Comparison of ENCODE assay signal across 8 cellular contexts in the genomic region with DNA sequence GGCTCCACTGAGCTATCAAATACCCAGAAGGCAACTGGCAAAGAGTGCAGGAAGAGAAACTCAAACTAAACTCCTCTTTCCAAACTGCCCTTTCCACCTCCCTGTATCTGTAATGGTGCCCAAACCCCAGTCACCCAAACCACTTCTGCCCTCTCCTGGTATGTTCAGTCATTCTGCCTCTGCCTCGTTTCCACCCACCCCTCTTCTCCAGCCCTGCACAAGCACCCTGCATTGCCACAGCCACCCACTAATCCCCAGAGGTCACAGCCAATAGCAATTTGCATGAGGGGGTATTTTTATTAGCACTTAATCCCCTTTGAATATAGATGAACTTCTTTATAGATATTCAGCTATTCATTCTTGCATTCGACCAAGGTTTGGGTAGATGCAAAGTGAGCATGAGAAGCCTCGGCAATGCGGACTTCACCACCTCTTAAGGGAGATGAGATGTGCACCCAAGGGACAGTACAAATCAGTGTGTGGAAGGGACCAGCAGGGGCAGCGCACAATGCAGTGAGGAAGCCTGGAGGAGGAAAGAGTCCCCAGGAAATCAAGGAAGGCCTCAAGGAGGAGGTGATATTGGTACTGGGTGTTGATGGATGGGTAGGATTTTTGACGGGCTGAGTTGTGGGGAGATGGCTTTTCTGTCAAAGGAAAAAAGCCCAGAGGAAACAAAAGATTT. TPM values are rescaled to one million over a fixed set of nuclear protein-coding genes. Genes with fewer than 3 reads are reported as not detected.
DNase-seq lines count a peak whose midpoint lies in the region; ATAC-seq and TF ChIP-seq lines count a peak whose summit lies in the region.

No MANE protein-coding gene starts in this region.

- no peak overlapping the region for H3K4me3 Mint-ChIP-seq in activated CD4-positive, alpha-beta T cell treated with anti-CD3 and anti-CD28 coated beads, Interleukin-2, amount 10 ng/mL, durations not matched to agents 7 days and 5 days

- DNase-seq in NCI-H1092 treated with DMSO at 0.1 percent for 48 hours (lab: John Stamatoyannopoulos, UW) = peak; percentile 8
- no peak for DNase-seq in NCI-H1092 (lab: John Stamatoyannopoulos, UW)
- no peak for DNase-seq in MM.1S
- DNase-seq in activated CD4-positive, alpha-beta T cell treated with anti-CD3 and anti-CD28 coated beads, Interleukin-2, amount 10 ng/mL, durations not matched to agents 7 days and 5 days = peak; percentile 75
- DNase-seq in fibroblast of pulmonary artery (ENCODE audit: low read depth) = peak; percentile 55
- no peak for DNase-seq in retinal pigment epithelial cell (ENCODE audit: low read depth)

- H3K27me3 ChIP-seq in MM.1S (replicated peaks; ENCODE audit: insufficient read depth, low read length) = no peaks in the 10 kb centered on the region

- H3K9me3 ChIP-seq in MM.1S (replicated peaks; ENCODE audit: insufficient read depth, low read length) = no peaks in the 10 kb centered on the region

- no peaks in the 10 kb centered on the region for H3K9me2 ChIP-seq in MM.1S (replicated peaks; ENCODE audit: insufficient read depth, low read length)

- H2AFZ ChIP-seq in MM.1S (ENCODE audit: low read length) = no peak overlapping the region

- CTCF ChIA-PET in activated CD4-positive, alpha-beta T cell treated with anti-CD3 and anti-CD28 coated beads, Interleukin-2, amount 10 ng/mL, durations not matched to agents 7 days and 5 days (lab: Charles Lee) = interaction anchor here (1.1 to 2.4 kb wide), 6 partner anchors 10 to 503 kb away, joined by 4 to 8 read pairs (median 6); no protein-coding TSS in a partner anchor

- no peaks in the 10 kb centered on the region for H4K20me1 ChIP-seq in MM.1S (ENCODE audit: insufficient read depth, low read length)

- no peaks in the 10 kb centered on the region for H3K4me1 ChIP-seq in MM.1S (ENCODE audit: low read length)

- no peak overlapping the region for H3K4me2 ChIP-seq in MM.1S (ENCODE audit: low read depth, low read length)

- H3K4me1 Mint-ChIP-seq in activated CD4-positive, alpha-beta T cell treated with anti-CD3 and anti-CD28 coated beads, Interleukin-2, amount 10 ng/mL, durations not matched to agents 7 days and 5 days = peaks cover 65% of the 10 kb centered on the region

- no peaks in the 10 kb centered on the region for H3K9me3 Mint-ChIP-seq in activated CD4-positive, alpha-beta T cell treated with anti-CD3 and anti-CD28 coated beads, Interleukin-2, amount 10 ng/mL, durations not matched to agents 7 days and 5 days

- POLR2A ChIA-PET in activated CD4-positive, alpha-beta T cell treated with anti-CD3 and anti-CD28 coated beads, Interleukin-2, amount 10 ng/mL, durations not matched to agents 7 days and 5 days (lab: Charles Lee) = no interaction called here

- peak; percentile 88 for ATAC-seq in GM21723 (IDR thresholded peaks at IDR 0.05; ENCODE audit: unreplicated experiment)
- no peak for ATAC-seq in GM19035 (IDR thresholded peaks at IDR 0.05; ENCODE audit: unreplicated experiment)

- no peaks in the 10 kb centered on the region for H3K36me3 Mint-ChIP-seq in activated CD4-positive, alpha-beta T cell treated with anti-CD3 and anti-CD28 coated beads, Interleukin-2, amount 10 ng/mL, durations not matched to agents 7 days and 5 days (ENCODE audit: low read depth)

- no peak overlapping the region for H3K27ac ChIP-seq in MM.1S (ENCODE audit: low read length)

- H3K36me3 ChIP-seq in MM.1S (replicated peaks; ENCODE audit: insufficient read depth, low read length) = no peaks in the 10 kb centered on the region

- H3F3A ChIP-seq in MM.1S (ENCODE audit: insufficient read depth, low read length) = no peaks in the 10 kb centered on the region

- H3K27me3 Mint-ChIP-seq in activated CD4-positive, alpha-beta T cell treated with anti-CD3 and anti-CD28 coated beads, Interleukin-2, amount 10 ng/mL, durations not matched to agents 7 days and 5 days = no peaks in the 10 kb centered on the region

- no peak overlapping the region for H3K27ac Mint-ChIP-seq in activated CD4-positive, alpha-beta T cell treated with anti-CD3 and anti-CD28 coated beads, Interleukin-2, amount 10 ng/mL, durations not matched to agents 7 days and 5 days

- no peaks in the 10 kb centered on the region for H3K79me2 ChIP-seq in MM.1S (ENCODE audit: low read length)

- H3K4me3 ChIP-seq in MM.1S (ENCODE audit: low read length) (no peak overlapping the region), fibroblast of pulmonary artery (replicated peaks; ENCODE audit: low read depth, low read length) (no peak overlapping the region), retinal pigment epithelial cell (ENCODE audit: low read length) (no peak overlapping the region)

- no peak overlapping the region for H3K9ac ChIP-seq in MM.1S (ENCODE audit: low read length)

- TF ChIP-seq CTCF in MM.1S (IDR thresholded peaks at IDR 0.05; ENCODE audit: low read length) (peak; percentile 34), fibroblast of pulmonary artery (IDR thresholded peaks at IDR 0.05; ENCODE audit: low read length, missing control alignments) (peak; percentile 56), retinal pigment epithelial cell (conservative IDR thresholded peaks at IDR 0.05; ENCODE audit: low read depth, low read length) (peak; percentile 47)

RNA-seq across cellular contexts. Expression of gene TMEM272, which starts 12.4 kb away (rescaled TPM):
- 1 to 10 TPM; 1.3 to 1.5 TPM for total RNA-seq in activated CD4-positive, alpha-beta T cell treated with anti-CD3 and anti-CD28 coated beads, Interleukin-2, amount 10 ng/mL, durations not matched to agents 7 days and 5 days

RNA-seq across cellular contexts. Expression of gene DHRS12, which starts 28.6 kb away (rescaled TPM):
- 1 to 10 TPM; 9.5 to 9.7 TPM for total RNA-seq in activated CD4-positive, alpha-beta T cell treated with anti-CD3 and anti-CD28 coated beads, Interleukin-2, amount 10 ng/mL, durations not matched to agents 7 days and 5 days

RNA-seq across cellular contexts. Expression of gene CCDC70, which starts 29.2 kb away (rescaled TPM):
- total RNA-seq in activated CD4-positive, alpha-beta T cell treated with anti-CD3 and anti-CD28 coated beads, Interleukin-2, amount 10 ng/mL, durations not matched to agents 7 days and 5 days = not detected

Comparison
In these comparisons a context has a peak if more than half of its experiments do, and no peak if none do; other contexts are left out.
1. DNase-seq: peak in NCI-H1092 treated with DMSO at 0.1 percent for 48 hours (single experiment), activated CD4-positive, alpha-beta T cell treated with anti-CD3 and anti-CD28 coated beads, Interleukin-2, amount 10 ng/mL, durations not matched to agents 7 days and 5 days (single experiment) and fibroblast of pulmonary artery (single experiment); none in NCI-H1092 (single experiment), MM.1S (single experiment) and retinal pigment epithelial cell (single experiment).
2. Peak in every context shown above with its lines, with median percentiles within 50 percentile points of each other: CTCF ChIP-seq.